In the genomic region with DNA sequence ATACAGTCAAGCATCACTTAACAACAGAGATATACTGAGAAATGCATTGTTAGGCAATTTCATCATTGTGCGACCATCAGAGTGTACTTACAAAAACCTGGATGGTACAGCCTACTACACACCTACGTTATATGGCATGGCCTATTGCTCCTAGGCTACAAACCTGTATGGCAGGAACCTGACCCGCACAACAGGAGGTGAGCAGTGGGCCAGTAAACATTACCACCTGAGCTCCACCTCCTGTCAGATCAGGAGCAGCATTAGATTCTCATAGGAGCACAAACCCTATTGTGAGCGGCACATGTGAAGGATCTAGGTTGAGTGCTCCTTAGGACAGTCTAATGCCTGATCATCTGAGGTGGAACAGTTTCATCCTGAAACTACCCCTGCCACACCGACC, we compare ENCODE assay signal across 1 cellular context.
TF ChIP-seq lines count a peak whose summit lies in the region.

No MANE protein-coding gene starts in this region.

TF ChIP-seq in GM23338, 12 proteins besides CTCF, POLR2A, EP300 and RAD21 (continued from another document):
- no peak for TF ChIP-seq CREB1 (CRISPR knock-in tag; IDR thresholded peaks at IDR 0.05; ENCODE audit: low read depth)
- TF ChIP-seq POLR2AphosphoS5 (IDR thresholded peaks at IDR 0.05; ENCODE audit: low read depth), result no peak
- TF ChIP-seq ZNF114 (CRISPR knock-in tag; IDR thresholded peaks at IDR 0.05), result no peak
- TF ChIP-seq, protein P1, sequence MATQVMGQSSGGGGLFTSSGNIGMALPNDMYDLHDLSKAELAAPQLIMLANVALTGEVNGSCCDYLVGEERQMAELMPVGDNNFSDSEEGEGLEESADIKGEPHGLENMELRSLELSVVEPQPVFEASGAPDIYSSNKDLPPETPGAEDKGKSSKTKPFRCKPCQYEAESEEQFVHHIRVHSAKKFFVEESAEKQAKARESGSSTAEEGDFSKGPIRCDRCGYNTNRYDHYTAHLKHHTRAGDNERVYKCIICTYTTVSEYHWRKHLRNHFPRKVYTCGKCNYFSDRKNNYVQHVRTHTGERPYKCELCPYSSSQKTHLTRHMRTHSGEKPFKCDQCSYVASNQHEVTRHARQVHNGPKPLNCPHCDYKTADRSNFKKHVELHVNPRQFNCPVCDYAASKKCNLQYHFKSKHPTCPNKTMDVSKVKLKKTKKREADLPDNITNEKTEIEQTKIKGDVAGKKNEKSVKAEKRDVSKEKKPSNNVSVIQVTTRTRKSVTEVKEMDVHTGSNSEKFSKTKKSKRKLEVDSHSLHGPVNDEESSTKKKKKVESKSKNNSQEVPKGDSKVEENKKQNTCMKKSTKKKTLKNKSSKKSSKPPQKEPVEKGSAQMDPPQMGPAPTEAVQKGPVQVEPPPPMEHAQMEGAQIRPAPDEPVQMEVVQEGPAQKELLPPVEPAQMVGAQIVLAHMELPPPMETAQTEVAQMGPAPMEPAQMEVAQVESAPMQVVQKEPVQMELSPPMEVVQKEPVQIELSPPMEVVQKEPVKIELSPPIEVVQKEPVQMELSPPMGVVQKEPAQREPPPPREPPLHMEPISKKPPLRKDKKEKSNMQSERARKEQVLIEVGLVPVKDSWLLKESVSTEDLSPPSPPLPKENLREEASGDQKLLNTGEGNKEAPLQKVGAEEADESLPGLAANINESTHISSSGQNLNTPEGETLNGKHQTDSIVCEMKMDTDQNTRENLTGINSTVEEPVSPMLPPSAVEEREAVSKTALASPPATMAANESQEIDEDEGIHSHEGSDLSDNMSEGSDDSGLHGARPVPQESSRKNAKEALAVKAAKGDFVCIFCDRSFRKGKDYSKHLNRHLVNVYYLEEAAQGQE (IDR thresholded peaks at IDR 0.05; ENCODE audit: unreplicated experiment), result no peak
- TF ChIP-seq JUNB (IDR thresholded peaks at IDR 0.05; ENCODE audit: unreplicated experiment), result no peak
- TF ChIP-seq NANOG (IDR thresholded peaks at IDR 0.05; ENCODE audit: borderline replicate concordance), result no peak
- no peak for TF ChIP-seq EZH2phosphoT487 (IDR thresholded peaks at IDR 0.05; ENCODE audit: unreplicated experiment)
- no peak for TF ChIP-seq STAT1 (IDR thresholded peaks at IDR 0.05; ENCODE audit: unreplicated experiment)
- TF ChIP-seq, protein P2, sequence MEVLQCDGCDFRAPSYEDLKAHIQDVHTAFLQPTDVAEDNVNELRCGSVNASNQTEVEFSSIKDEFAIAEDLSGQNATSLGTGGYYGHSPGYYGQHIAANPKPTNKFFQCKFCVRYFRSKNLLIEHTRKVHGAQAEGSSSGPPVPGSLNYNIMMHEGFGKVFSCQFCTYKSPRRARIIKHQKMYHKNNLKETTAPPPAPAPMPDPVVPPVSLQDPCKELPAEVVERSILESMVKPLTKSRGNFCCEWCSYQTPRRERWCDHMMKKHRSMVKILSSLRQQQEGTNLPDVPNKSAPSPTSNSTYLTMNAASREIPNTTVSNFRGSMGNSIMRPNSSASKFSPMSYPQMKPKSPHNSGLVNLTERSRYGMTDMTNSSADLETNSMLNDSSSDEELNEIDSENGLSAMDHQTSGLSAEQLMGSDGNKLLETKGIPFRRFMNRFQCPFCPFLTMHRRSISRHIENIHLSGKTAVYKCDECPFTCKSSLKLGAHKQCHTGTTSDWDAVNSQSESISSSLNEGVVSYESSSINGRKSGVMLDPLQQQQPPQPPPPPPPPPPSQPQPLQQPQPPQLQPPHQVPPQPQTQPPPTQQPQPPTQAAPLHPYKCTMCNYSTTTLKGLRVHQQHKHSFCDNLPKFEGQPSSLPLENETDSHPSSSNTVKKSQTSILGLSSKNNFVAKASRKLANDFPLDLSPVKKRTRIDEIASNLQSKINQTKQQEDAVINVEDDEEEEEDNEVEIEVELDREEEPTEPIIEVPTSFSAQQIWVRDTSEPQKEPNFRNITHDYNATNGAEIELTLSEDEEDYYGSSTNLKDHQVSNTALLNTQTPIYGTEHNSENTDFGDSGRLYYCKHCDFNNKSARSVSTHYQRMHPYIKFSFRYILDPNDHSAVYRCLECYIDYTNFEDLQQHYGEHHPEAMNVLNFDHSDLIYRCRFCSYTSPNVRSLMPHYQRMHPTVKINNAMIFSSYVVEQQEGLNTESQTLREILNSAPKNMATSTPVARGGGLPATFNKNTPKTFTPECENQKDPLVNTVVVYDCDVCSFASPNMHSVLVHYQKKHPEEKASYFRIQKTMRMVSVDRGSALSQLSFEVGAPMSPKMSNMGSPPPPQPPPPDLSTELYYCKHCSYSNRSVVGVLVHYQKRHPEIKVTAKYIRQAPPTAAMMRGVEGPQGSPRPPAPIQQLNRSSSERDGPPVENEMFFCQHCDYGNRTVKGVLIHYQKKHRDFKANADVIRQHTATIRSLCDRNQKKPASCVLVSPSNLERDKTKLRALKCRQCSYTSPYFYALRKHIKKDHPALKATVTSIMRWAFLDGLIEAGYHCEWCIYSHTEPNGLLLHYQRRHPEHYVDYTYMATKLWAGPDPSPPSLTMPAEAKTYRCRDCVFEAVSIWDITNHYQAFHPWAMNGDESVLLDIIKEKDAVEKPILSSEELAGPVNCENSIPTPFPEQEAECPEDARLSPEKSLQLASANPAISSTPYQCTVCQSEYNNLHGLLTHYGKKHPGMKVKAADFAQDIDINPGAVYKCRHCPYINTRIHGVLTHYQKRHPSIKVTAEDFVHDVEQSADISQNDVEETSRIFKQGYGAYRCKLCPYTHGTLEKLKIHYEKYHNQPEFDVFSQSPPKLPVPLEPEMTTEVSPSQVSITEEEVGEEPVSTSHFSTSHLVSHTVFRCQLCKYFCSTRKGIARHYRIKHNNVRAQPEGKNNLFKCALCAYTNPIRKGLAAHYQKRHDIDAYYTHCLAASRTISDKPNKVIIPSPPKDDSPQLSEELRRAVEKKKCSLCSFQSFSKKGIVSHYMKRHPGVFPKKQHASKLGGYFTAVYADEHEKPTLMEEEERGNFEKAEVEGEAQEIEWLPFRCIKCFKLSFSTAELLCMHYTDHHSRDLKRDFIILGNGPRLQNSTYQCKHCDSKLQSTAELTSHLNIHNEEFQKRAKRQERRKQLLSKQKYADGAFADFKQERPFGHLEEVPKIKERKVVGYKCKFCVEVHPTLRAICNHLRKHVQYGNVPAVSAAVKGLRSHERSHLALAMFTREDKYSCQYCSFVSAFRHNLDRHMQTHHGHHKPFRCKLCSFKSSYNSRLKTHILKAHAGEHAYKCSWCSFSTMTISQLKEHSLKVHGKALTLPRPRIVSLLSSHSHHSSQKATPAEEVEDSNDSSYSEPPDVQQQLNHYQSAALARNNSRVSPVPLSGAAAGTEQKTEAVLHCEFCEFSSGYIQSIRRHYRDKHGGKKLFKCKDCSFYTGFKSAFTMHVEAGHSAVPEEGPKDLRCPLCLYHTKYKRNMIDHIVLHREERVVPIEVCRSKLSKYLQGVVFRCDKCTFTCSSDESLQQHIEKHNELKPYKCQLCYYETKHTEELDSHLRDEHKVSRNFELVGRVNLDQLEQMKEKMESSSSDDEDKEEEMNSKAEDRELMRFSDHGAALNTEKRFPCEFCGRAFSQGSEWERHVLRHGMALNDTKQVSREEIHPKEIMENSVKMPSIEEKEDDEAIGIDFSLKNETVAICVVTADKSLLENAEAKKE (CRISPR knock-in tag; IDR thresholded peaks at IDR 0.05), result no peak
